Comparison of ENCODE assay signal across 13 cellular contexts in genomic region chr5:102946971-102947370, GRCh38.
DNase-seq lines count a peak whose midpoint lies in the region; ATAC-seq, FAIRE-seq and TF ChIP-seq lines count a peak whose summit lies in the region.
"Had no signal": no experiment of that assay in that cellular context is flagged by ENCODE, and none has a peak within 500 bp of the region (broad histone marks: within the 10 kb centered on the region; RNA-seq: fewer than 3 reads in every experiment).

No MANE protein-coding gene starts in this region.

- no peak overlapping the region for H4K5ac ChIP-seq in H9 (ENCODE audit: insufficient read length, low read depth, low read length)

- intact Hi-C loops in heart right ventricle (cut with DNase I), result no loop called here

- peak; percentile 52 to 94 (median 80) for ATAC-seq in heart right ventricle
- no peak for ATAC-seq in HG02870 (IDR thresholded peaks at IDR 0.05; ENCODE audit: unreplicated experiment)

- H3K79me2 ChIP-seq in neural progenitor cell (ENCODE audit: low read depth) (no peaks in the 10 kb centered on the region), H9 (ENCODE audit: insufficient read depth, low read length) (no peaks in the 10 kb centered on the region)

- no peak for TF ChIP-seq CTCF in endothelial cell (IDR thresholded peaks at IDR 0.05; ENCODE audit: unreplicated experiment)
- TF ChIP-seq CTCF in heart right ventricle (IDR thresholded peaks at IDR 0.05), result no peak
- no peak for TF ChIP-seq CTCF in neural progenitor cell (IDR thresholded peaks at IDR 0.05)
- no peak for TF ChIP-seq CTCF in H9 (conservative IDR thresholded peaks at IDR 0.05)

- H2BK12ac ChIP-seq in H9 (ENCODE audit: insufficient read length, low read depth, low read length), result no peak overlapping the region

- no peaks in the 10 kb centered on the region for H3K79me1 ChIP-seq in H9 (ENCODE audit: insufficient read depth, low read depth, low read length, poor library complexity, severe bottlenecking)

- H3K4me1 Mint-ChIP-seq in endothelial cell (ENCODE audit: unreplicated experiment), result no peaks in the 10 kb centered on the region
- H3K4me1 Mint-ChIP-seq in neural progenitor cell, result peaks cover 19% of the 10 kb centered on the region
- H3K4me1 Mint-ChIP-seq in H9, result peaks cover 0 to 5% of the 10 kb centered on the region in 2 experiments; a peak in 1 of 4 replicates
- H3K4me1 Mint-ChIP-seq: IgD-negative memory B cell had no signal

- H3K4ac ChIP-seq in H9 (ENCODE audit: low read depth, low read length), result no peak overlapping the region

- H3K27me3 Mint-ChIP-seq in endothelial cell (ENCODE audit: unreplicated experiment) (no peaks in the 10 kb centered on the region), neural progenitor cell (ENCODE audit: insufficient read depth, low read depth) (no peaks in the 10 kb centered on the region), H9 (ENCODE audit: low read depth) (no peaks in the 10 kb centered on the region)
- H3K27me3 Mint-ChIP-seq: IgD-negative memory B cell had no signal

- WGBS in heart right ventricle, 2 donors, result 56 to 61% methylated on average over 2 of the region's 2 CpGs
- no CpG with 5 or more reads among the region's 2 CpGs for WGBS in H9 (ENCODE audit: extremely low coverage, insufficient read length, low lambda C conversion rate)

- DNase-seq in HTR-8/SVneo (ENCODE audit: insufficient read length, low spot score), result no peak
- DNase-seq in endothelial cell (ENCODE audit: low spot score), result no peak
- peak; percentile 12 to 40 for DNase-seq in heart right ventricle
- DNase-seq in neural progenitor cell (ENCODE audit: low spot score), result peak; percentile 51
- DNase-seq in H9, result no peak
- no peak for DNase-seq in NCI-H1694 treated with DMSO at 0.1 percent for 48 hours (lab: John Stamatoyannopoulos, UW)
- DNase-seq: 8988T, AML-193, DMS53 had no signal

- no peaks in the 10 kb centered on the region for H3K27me3 ChIP-seq in heart right ventricle
- H3K27me3 ChIP-seq in neural progenitor cell, result no peaks in the 10 kb centered on the region
- no peaks in the 10 kb centered on the region for H3K27me3 ChIP-seq in H9 (ENCODE audit: insufficient read depth, low read length)
- H3K27me3 ChIP-seq: BLaER1 had no signal

- no peak overlapping the region for H2BK120ac ChIP-seq in H9 (ENCODE audit: low read depth, low read length, poor library complexity, severe bottlenecking)

- H3K56ac ChIP-seq in H9 (ENCODE audit: insufficient read length, low read depth, low read length), result no peak overlapping the region

- no peak overlapping the region for H4K8ac ChIP-seq in H9 (replicated peaks; ENCODE audit: insufficient read length, low read depth, low read length)

- H3K4me1 ChIP-seq in heart right ventricle, result peaks cover 0 to 28% (median 0%) of the 10 kb centered on the region in 9 donors
- H3K4me1 ChIP-seq in neural progenitor cell, result peaks cover 57% of the 10 kb centered on the region
- no peaks in the 10 kb centered on the region for H3K4me1 ChIP-seq in H9 (ENCODE audit: insufficient read depth, low read length)
- H3K4me1 ChIP-seq: BLaER1 had no signal

- peak overlapping the region; percentile 39 for H3K4me2 ChIP-seq in neural progenitor cell
- no peak overlapping the region for H3K4me2 ChIP-seq in H9 (ENCODE audit: insufficient read depth, insufficient read length, low read length)
- H3K4me2 ChIP-seq: BLaER1 had no signal

- H2AFZ ChIP-seq in neural progenitor cell (replicated peaks) (no peak overlapping the region), H9 (ENCODE audit: low read length) (no peak overlapping the region)

- H2AK5ac ChIP-seq in H9 (ENCODE audit: insufficient read length, low read length), result no peak overlapping the region

- H3K14ac ChIP-seq in H9 (ENCODE audit: insufficient read depth, low read length), result no peak overlapping the region

- H3K4me3 ChIP-seq in heart right ventricle (no peak overlapping the region), neural progenitor cell (no peak overlapping the region)
- H3K4me3 ChIP-seq: BLaER1 had no signal

- H3K9me3 Mint-ChIP-seq in endothelial cell (ENCODE audit: unreplicated experiment), result no peaks in the 10 kb centered on the region
- no peaks in the 10 kb centered on the region for H3K9me3 Mint-ChIP-seq in neural progenitor cell
- no peaks in the 10 kb centered on the region for H3K9me3 Mint-ChIP-seq in H9
- H3K9me3 Mint-ChIP-seq: IgD-negative memory B cell had no signal

- FAIRE-seq in HTR-8/SVneo (lab: Jason Lieb, UNC), result peak; percentile 42
- FAIRE-seq: H54 had no signal

- H3K4me3 Mint-ChIP-seq in endothelial cell (ENCODE audit: unreplicated experiment) (peak overlapping the region; percentile 25), neural progenitor cell (no peak overlapping the region), H9 (no peak overlapping the region)
- H3K4me3 Mint-ChIP-seq: IgD-negative memory B cell had no signal

- H2BK20ac ChIP-seq in H9 (ENCODE audit: low read depth, low read length, poor library complexity, severe bottlenecking), result no peak overlapping the region

- H3K18ac ChIP-seq in H9 (ENCODE audit: insufficient read length, low read depth, low read length), result no peak overlapping the region

- peaks cover 7% of the 10 kb centered on the region for H3K36me3 Mint-ChIP-seq in endothelial cell (ENCODE audit: low read depth, unreplicated experiment)
- peaks cover 37% of the 10 kb centered on the region for H3K36me3 Mint-ChIP-seq in neural progenitor cell
- H3K36me3 Mint-ChIP-seq in H9 (ENCODE audit: insufficient read depth in 1 of 3, low read depth in 3 of 3), result peaks cover 0 to 3% (median 0%) of the 10 kb centered on the region in 3 experiments; a peak in 1 of 7 replicates

- no peak overlapping the region for H3K27ac Mint-ChIP-seq in endothelial cell (ENCODE audit: unreplicated experiment)
- H3K27ac Mint-ChIP-seq in neural progenitor cell, result peak overlapping the region; percentile 86
- 0 out of 7 replicates have a peak overlapping the region, but pooled peaks of 1 of the 3 experiments have one; percentile 42 for H3K27ac Mint-ChIP-seq in H9
- H3K27ac Mint-ChIP-seq: IgD-negative memory B cell had no signal

- H3K36me3 ChIP-seq in heart right ventricle (peaks cover 0 to 77% (median 16%) of the 10 kb centered on the region in 9 donors), neural progenitor cell (peaks cover 3% of the 10 kb centered on the region)

- no peaks in the 10 kb centered on the region for H3K23me2 ChIP-seq in H9 (ENCODE audit: insufficient read length, low read depth, low read length, poor library complexity, severe bottlenecking)

- no peak overlapping the region for H3K23ac ChIP-seq in H9 (ENCODE audit: insufficient read length, low read depth, low read length)

- no peak overlapping the region for H2BK15ac ChIP-seq in H9 (ENCODE audit: low read depth, low read length)

- no peak overlapping the region for H3T11ph ChIP-seq in H9 (ENCODE audit: low read length)

- H2BK5ac ChIP-seq in H9 (ENCODE audit: insufficient read length, low read length), result no peak overlapping the region

- H4K91ac ChIP-seq in H9 (ENCODE audit: insufficient read length, low read depth, low read length), result no peak overlapping the region

- no peak overlapping the region for H3K27ac ChIP-seq in heart right ventricle
- H3K27ac ChIP-seq in neural progenitor cell, result peak overlapping the region; percentile 79
- no peak overlapping the region for H3K27ac ChIP-seq in H9 (ENCODE audit: insufficient read length, low read depth, low read length)
- H3K27ac ChIP-seq: BLaER1 had no signal

- H4K20me1 ChIP-seq in neural progenitor cell (ENCODE audit: low read depth), result no peaks in the 10 kb centered on the region
- H4K20me1 ChIP-seq in H9 (ENCODE audit: control insufficient read depth, insufficient read depth, insufficient read length), result no peaks in the 10 kb centered on the region
- H4K20me1 ChIP-seq: BLaER1 had no signal

- H3K9me3 ChIP-seq in heart right ventricle, result no peaks in the 10 kb centered on the region
- H3K9me3 ChIP-seq in neural progenitor cell (ENCODE audit: low read depth), result no peaks in the 10 kb centered on the region
- no peaks in the 10 kb centered on the region for H3K9me3 ChIP-seq in H9 (ENCODE audit: control insufficient read depth, low read depth, low read length)
- H3K9me3 ChIP-seq: BLaER1 had no signal

- peaks cover 32% of the 10 kb centered on the region for H3F3A ChIP-seq in neural progenitor cell (ENCODE audit: low read depth)

- H3K9ac ChIP-seq in neural progenitor cell (no peak overlapping the region), H9 (ENCODE audit: extremely low read depth, insufficient read length, low read length) (no peak overlapping the region)
- H3K9ac ChIP-seq: BLaER1 had no signal

Comparison
In these comparisons a context has a peak if more than half of its experiments do, and no peak if none do; other contexts are left out.
1. DNase-seq: peak in heart right ventricle (2 of 2) and neural progenitor cell (single experiment); none in HTR-8/SVneo (single experiment), endothelial cell (single experiment), H9 (single experiment) and NCI-H1694 treated with DMSO at 0.1 percent for 48 hours (single experiment).